Comparison of ENCODE assay signal across 8 cellular contexts in the genomic region with DNA sequence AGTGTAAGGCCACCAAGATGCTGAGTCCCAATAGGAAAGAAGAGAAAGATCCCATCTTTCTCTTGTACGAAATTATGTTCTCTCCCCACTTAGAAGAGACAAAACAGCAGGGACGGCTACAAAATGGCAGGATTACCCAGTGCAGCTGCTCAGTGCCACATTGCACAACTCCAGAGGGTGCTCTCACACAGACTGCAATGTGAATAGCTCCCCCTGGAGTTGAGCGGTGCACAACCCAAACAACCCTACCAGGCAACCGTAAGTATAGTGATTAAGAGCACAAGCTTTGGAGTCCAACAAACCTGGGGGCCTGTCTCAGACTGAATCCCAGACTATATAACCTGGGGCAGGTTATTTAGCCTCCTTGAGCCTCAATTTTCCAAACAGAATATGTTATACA. TPM values are rescaled to one million over a fixed set of nuclear protein-coding genes. Genes with fewer than 3 reads are reported as not detected.
A peak's percentile ranks its signal among the peaks of the same experiment; 100 is the strongest.
DNase-seq lines count a peak whose midpoint lies in the region; ATAC-seq and TF ChIP-seq lines count a peak whose summit lies in the region.

No MANE protein-coding gene starts in this region.

- H3K27ac ChIP-seq in right atrium auricular region, result peak overlapping the region; percentile 96 to 98

- no peaks in the 10 kb centered on the region for H3K27me3 ChIP-seq in right atrium auricular region

- no peak overlapping the region for H3K4me3 ChIP-seq in right atrium auricular region

- peaks cover 0 to 21% of the 10 kb centered on the region in 2 donors for H3K4me1 ChIP-seq in right atrium auricular region

- ATAC-seq in GM21381 (IDR thresholded peaks at IDR 0.05; ENCODE audit: unreplicated experiment) (no peak), GM19397 (IDR thresholded peaks at IDR 0.05; ENCODE audit: unreplicated experiment) (no peak)

- H3K36me3 ChIP-seq in right atrium auricular region, result no peaks in the 10 kb centered on the region

- TF ChIP-seq CTCF in right atrium auricular region (IDR thresholded peaks at IDR 0.05), result peak in 1 of 2 donors; percentile 64

- DNase-seq in activated T-cell treated with anti-CD3 and anti-CD28 coated beads for 48 hours (ENCODE audit: low read depth) (peak; percentile 58), NCI-H460 (ENCODE audit: extremely low read depth, low read depth) (peak; percentile 89), right atrium auricular region (ENCODE audit: low spot score) (peak; percentile 80)
- DNase-seq in activated T-cell treated with anti-CD3 and anti-CD28 coated beads, Interleukin-2, amount 50 U/mL, for 1 hour, result no peak
- DNase-seq in activated effector memory CD4-positive, alpha-beta T cell treated with Interleukin-2 at 50 U/mL for 16 hours, result peak; percentile 27
- DNase-seq in stimulated activated CD4-positive, alpha-beta T cell treated with anti-CD3 and anti-CD28 coated beads, Interleukin-15, amount 100 ng/mL, for 48 hours (ENCODE audit: low read depth in 2 of 2), result peak; percentile 49 to 59

- no peaks in the 10 kb centered on the region for H3K9me3 ChIP-seq in right atrium auricular region

RNA-seq across cellular contexts. Expression of gene BHLHE40, which starts 3.1 kb away (rescaled TPM):
- total RNA-seq in NCI-H460 (2014; rRNA removed; shearing (Covaris generic)), result 64.5 and 76.8 TPM in 2 replicates
- polyA plus RNA-seq in NCI-H460 (2014; cell fraction: nucleus; rRNA removed), result 27.8 and 29.0 TPM in 2 replicates
- total RNA-seq in right atrium auricular region, result 10 to 100 TPM; 32.3 to 49.5 TPM
